ENCODE assay signal across 13 cellular contexts in genomic region chrX:119181491-119181890, GRCh38. TPM values are rescaled to one million over a fixed set of nuclear protein-coding genes. Genes with fewer than 3 reads are reported as not detected.
DNase-seq lines count a peak whose midpoint lies in the region; ATAC-seq and TF ChIP-seq lines count a peak whose summit lies in the region.
"Had no signal": no experiment of that assay in that cellular context is flagged by ENCODE, and none has a peak within 500 bp of the region (broad histone marks: within the 10 kb centered on the region; RNA-seq: fewer than 3 reads in every experiment).

No MANE protein-coding gene starts in this region.

- TF ChIP-seq CTCF in GM12872 (IDR thresholded peaks at IDR 0.05; ENCODE audit: insufficient read depth, low read depth, low read length) = 0 out of 3 replicates have a peak, but pooled peaks have one; percentile 4
- TF ChIP-seq CTCF in LNCaP clone FGC (IDR thresholded peaks at IDR 0.05; ENCODE audit: control insufficient read depth, extremely low read depth, insufficient read depth) = peak; percentile 48
- peak; percentile 17 for TF ChIP-seq CTCF in cardiac fibroblast (IDR thresholded peaks at IDR 0.05; ENCODE audit: low read depth, low read length)
- TF ChIP-seq CTCF in omental fat pad (IDR thresholded peaks at IDR 0.05) = no peak

- peak; percentile 37 for ATAC-seq in omental fat pad (ENCODE audit: low FRiP score)
- no peak for ATAC-seq in GM21423 (IDR thresholded peaks at IDR 0.05; ENCODE audit: unreplicated experiment)
- ATAC-seq in GM21786 (IDR thresholded peaks at IDR 0.05; ENCODE audit: unreplicated experiment) = no peak
- ATAC-seq: activated T-cell treated with anti-CD3 and anti-CD28 coated beads, Interleukin-2, amount 50 U/mL, for 72 hours; right cardiac atrium had no signal

- H3K4me3 ChIP-seq in LNCaP clone FGC (ENCODE audit: low read depth, low read length) = no peak overlapping the region
- no peak overlapping the region for H3K4me3 ChIP-seq in cardiac fibroblast (replicated peaks in 1 of 2; ENCODE audit: low read depth in 2 of 2, low read length in 2 of 2)

- DNase-seq in LNCaP clone FGC (ENCODE audit: low read depth) = no peak
- DNase-seq in cardiac fibroblast (ENCODE audit: low read depth in 2 of 2) = peak; percentile 22 to 23
- DNase-seq in omental fat pad (ENCODE audit: low spot score) = no peak
- DNase-seq in NCI-H2107 treated with DMSO at 0.1 percent for 48 hours (lab: John Stamatoyannopoulos, UW; ENCODE audit: unreplicated experiment) = no peak
- DNase-seq in COLO829 (ENCODE audit: low spot score) = no peak
- DNase-seq: activated T-cell treated with anti-CD3 and anti-CD28 coated beads, Interleukin-2, amount 50 U/mL, for 72 hours; kidney; NCI-H2171 treated with DMSO at 0.1 percent for 48 hours; T-helper 2 cell had no signal

RNA-seq across cellular contexts. Expression of gene KIAA1210, which starts 53.9 kb away (rescaled TPM):
- under 1 TPM in 1 of 4 donors, not detected in 3; 0.09 TPM for total RNA-seq in omental fat pad
- total RNA-seq: activated T-cell treated with anti-CD3 and anti-CD28 coated beads, Interleukin-2, amount 50 U/mL, for 72 hours had no signal

RNA-seq across cellular contexts. Expression of gene PGRMC1, which starts 54.6 kb away (rescaled TPM):
- 100 to 1,000 TPM; 130 to 296 (median 178) TPM for total RNA-seq in omental fat pad

Comparison
In these comparisons a context has a peak if more than half of its experiments do, and no peak if none do; other contexts are left out.
1. CTCF ChIP-seq: peak in GM12872 (single experiment), LNCaP clone FGC (single experiment) and cardiac fibroblast (single experiment); none in omental fat pad (0 of 3).
2. DNase-seq: peak in cardiac fibroblast (2 of 2); none in LNCaP clone FGC (single experiment), omental fat pad (single experiment), NCI-H2107 treated with DMSO at 0.1 percent for 48 hours (single experiment) and COLO829 (single experiment).